In the genomic region with DNA sequence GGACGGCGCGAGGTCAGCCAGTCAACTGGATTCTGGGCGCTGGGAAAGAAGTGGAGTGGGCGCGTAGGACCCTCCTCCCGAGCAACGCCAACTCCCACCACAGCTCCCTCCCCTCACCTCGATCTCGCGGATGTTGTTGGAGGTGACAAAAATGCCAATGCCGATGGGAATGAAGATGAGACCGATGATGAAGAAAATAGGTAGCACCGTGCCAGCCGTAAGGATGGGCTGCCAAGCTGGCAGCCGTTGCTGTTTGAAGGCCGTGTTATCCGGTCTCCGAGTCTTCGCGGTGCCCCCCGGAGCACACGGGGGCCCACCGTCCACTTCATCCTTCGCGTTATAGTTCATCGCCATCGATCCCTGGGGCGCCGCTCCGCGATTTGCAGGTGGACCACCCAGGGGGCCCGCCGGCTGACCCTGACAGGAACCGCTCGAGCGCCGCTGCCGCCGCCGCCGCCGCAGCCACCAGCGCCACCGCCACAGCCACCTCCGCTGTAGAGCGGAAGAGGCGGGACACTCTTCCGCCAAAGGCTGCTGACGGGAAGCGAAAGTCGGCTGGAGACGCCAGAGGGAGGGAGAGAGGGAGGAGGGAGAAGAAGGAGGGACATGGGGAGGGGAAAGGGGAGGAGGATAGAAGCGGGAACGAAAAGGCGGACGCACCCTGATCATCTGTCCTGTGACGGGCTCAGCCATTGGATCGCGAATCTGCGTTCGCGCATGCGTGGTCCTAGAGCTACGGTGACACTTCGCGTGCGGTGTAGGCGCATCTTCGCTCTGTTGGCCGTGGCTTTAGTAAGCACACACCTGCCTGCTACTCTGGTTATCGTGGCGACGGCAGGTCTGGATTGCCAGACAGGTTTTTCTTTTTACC, we compare ENCODE assay signal across 1 cellular context.
TF ChIP-seq lines count a peak whose summit lies in the region.

A gene (minus strand): TSS at position 508 of the 871 bp plus-strand sequence. CDS start 154 bp downstream, at position 354.

TF ChIP-seq in K562, 482 proteins besides CTCF, POLR2A, EP300 and RAD21 (continued from another document):
- TF ChIP-seq, protein P1, sequence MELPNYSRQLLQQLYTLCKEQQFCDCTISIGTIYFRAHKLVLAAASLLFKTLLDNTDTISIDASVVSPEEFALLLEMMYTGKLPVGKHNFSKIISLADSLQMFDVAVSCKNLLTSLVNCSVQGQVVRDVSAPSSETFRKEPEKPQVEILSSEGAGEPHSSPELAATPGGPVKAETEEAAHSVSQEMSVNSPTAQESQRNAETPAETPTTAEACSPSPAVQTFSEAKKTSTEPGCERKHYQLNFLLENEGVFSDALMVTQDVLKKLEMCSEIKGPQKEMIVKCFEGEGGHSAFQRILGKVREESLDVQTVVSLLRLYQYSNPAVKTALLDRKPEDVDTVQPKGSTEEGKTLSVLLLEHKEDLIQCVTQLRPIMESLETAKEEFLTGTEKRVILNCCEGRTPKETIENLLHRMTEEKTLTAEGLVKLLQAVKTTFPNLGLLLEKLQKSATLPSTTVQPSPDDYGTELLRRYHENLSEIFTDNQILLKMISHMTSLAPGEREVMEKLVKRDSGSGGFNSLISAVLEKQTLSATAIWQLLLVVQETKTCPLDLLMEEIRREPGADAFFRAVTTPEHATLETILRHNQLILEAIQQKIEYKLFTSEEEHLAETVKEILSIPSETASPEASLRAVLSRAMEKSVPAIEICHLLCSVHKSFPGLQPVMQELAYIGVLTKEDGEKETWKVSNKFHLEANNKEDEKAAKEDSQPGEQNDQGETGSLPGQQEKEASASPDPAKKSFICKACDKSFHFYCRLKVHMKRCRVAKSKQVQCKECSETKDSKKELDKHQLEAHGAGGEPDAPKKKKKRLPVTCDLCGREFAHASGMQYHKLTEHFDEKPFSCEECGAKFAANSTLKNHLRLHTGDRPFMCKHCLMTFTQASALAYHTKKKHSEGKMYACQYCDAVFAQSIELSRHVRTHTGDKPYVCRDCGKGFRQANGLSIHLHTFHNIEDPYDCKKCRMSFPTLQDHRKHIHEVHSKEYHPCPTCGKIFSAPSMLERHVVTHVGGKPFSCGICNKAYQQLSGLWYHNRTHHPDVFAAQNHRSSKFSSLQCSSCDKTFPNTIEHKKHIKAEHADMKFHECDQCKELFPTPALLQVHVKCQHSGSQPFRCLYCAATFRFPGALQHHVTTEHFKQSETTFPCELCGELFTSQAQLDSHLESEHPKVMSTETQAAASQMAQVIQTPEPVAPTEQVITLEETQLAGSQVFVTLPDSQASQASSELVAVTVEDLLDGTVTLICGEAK (IDR thresholded peaks at IDR 0.05) = peak; percentile 97
- TF ChIP-seq, protein P1 (CRISPR knock-in tag; IDR thresholded peaks at IDR 0.05) = no peak
- TF ChIP-seq RBM15 (IDR thresholded peaks at IDR 0.05; ENCODE audit: insufficient read depth, low read length) = no peak
- TF ChIP-seq, protein P2, sequence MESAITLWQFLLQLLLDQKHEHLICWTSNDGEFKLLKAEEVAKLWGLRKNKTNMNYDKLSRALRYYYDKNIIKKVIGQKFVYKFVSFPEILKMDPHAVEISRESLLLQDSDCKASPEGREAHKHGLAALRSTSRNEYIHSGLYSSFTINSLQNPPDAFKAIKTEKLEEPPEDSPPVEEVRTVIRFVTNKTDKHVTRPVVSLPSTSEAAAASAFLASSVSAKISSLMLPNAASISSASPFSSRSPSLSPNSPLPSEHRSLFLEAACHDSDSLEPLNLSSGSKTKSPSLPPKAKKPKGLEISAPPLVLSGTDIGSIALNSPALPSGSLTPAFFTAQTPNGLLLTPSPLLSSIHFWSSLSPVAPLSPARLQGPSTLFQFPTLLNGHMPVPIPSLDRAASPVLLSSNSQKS (CRISPR knock-in tag; IDR thresholded peaks at IDR 0.05) = no peak
- no peak for TF ChIP-seq SIN3A (IDR thresholded peaks at IDR 0.05; ENCODE audit: borderline replicate concordance in 2 of 2, control insufficient read depth in 1 of 2, low read depth in 2 of 2, low read length in 2 of 2)
- no peak for TF ChIP-seq NR2F6 (CRISPR knock-in tag; IDR thresholded peaks at IDR 0.05)
- TF ChIP-seq KAT2B (IDR thresholded peaks at IDR 0.05; ENCODE audit: low read depth, low read length) = no peak
- TF ChIP-seq, protein P3, sequence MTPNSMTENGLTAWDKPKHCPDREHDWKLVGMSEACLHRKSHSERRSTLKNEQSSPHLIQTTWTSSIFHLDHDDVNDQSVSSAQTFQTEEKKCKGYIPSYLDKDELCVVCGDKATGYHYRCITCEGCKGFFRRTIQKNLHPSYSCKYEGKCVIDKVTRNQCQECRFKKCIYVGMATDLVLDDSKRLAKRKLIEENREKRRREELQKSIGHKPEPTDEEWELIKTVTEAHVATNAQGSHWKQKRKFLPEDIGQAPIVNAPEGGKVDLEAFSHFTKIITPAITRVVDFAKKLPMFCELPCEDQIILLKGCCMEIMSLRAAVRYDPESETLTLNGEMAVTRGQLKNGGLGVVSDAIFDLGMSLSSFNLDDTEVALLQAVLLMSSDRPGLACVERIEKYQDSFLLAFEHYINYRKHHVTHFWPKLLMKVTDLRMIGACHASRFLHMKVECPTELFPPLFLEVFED (CRISPR knock-in tag; conservative IDR thresholded peaks at IDR 0.05) = no peak
- TF ChIP-seq, protein P4, sequence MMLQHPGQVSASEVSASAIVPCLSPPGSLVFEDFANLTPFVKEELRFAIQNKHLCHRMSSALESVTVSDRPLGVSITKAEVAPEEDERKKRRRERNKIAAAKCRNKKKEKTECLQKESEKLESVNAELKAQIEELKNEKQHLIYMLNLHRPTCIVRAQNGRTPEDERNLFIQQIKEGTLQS (IDR thresholded peaks at IDR 0.05) = no peak
- TF ChIP-seq, protein P4 (CRISPR knock-in tag; conservative IDR thresholded peaks at IDR 0.05) = no peak
- peak in 1 of 2 experiments; percentile 45; a peak in 1 of 4 replicates for TF ChIP-seq SRF (CRISPR knock-in tag; IDR thresholded peaks at IDR 0.05)
- TF ChIP-seq ZC3H11A (IDR thresholded peaks at IDR 0.05; ENCODE audit: low read depth, low read length) = no peak
- TF ChIP-seq, protein P5, sequence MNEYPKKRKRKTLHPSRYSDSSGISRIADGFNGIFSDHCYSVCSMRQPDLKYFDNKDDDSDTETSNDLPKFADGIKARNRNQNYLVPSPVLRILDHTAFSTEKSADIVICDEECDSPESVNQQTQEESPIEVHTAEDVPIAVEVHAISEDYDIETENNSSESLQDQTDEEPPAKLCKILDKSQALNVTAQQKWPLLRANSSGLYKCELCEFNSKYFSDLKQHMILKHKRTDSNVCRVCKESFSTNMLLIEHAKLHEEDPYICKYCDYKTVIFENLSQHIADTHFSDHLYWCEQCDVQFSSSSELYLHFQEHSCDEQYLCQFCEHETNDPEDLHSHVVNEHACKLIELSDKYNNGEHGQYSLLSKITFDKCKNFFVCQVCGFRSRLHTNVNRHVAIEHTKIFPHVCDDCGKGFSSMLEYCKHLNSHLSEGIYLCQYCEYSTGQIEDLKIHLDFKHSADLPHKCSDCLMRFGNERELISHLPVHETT (CRISPR knock-in tag; conservative IDR thresholded peaks at IDR 0.05 in 1 of 2, IDR thresholded peaks at IDR 0.05 in 1 of 2) = peak in 1 of 2 experiments; percentile 76; a peak in 2 of 4 replicates
- TF ChIP-seq GATAD2A (IDR thresholded peaks at IDR 0.05) = no peak
- TF ChIP-seq ATF7 (IDR thresholded peaks at IDR 0.05) = peak; percentile 80
- TF ChIP-seq SMARCA5 (IDR thresholded peaks at IDR 0.05) = no peak
- no peak for TF ChIP-seq NEUROD1 (IDR thresholded peaks at IDR 0.05; ENCODE audit: borderline replicate concordance, low read depth, low read length, partially characterized antibody)
- no peak for TF ChIP-seq FOXA3 (CRISPR knock-in tag; conservative IDR thresholded peaks at IDR 0.05 in 1 of 2, IDR thresholded peaks at IDR 0.05 in 1 of 2)
- TF ChIP-seq BCL6 (CRISPR knock-in tag; IDR thresholded peaks at IDR 0.05) = no peak
- peak; percentile 56 for TF ChIP-seq SIN3B (IDR thresholded peaks at IDR 0.05; ENCODE audit: low read depth)
- peak; percentile 86 for TF ChIP-seq KDM5B (IDR thresholded peaks at IDR 0.05; ENCODE audit: insufficient replicate concordance, low read depth, low read length)
- TF ChIP-seq DIDO1 (tag; IDR thresholded peaks at IDR 0.05; ENCODE audit: low read depth) = peak; percentile 16; the same call in 1 of the 2 replicates
- TF ChIP-seq, protein P6, sequence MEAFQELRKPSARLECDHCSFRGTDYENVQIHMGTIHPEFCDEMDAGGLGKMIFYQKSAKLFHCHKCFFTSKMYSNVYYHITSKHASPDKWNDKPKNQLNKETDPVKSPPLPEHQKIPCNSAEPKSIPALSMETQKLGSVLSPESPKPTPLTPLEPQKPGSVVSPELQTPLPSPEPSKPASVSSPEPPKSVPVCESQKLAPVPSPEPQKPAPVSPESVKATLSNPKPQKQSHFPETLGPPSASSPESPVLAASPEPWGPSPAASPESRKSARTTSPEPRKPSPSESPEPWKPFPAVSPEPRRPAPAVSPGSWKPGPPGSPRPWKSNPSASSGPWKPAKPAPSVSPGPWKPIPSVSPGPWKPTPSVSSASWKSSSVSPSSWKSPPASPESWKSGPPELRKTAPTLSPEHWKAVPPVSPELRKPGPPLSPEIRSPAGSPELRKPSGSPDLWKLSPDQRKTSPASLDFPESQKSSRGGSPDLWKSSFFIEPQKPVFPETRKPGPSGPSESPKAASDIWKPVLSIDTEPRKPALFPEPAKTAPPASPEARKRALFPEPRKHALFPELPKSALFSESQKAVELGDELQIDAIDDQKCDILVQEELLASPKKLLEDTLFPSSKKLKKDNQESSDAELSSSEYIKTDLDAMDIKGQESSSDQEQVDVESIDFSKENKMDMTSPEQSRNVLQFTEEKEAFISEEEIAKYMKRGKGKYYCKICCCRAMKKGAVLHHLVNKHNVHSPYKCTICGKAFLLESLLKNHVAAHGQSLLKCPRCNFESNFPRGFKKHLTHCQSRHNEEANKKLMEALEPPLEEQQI (IDR thresholded peaks at IDR 0.05) = no peak
- no peak for TF ChIP-seq ZNF589 (CRISPR knock-in tag; IDR thresholded peaks at IDR 0.05; ENCODE audit: low read depth)
- TF ChIP-seq ETV6 (IDR thresholded peaks at IDR 0.05; ENCODE audit: borderline replicate concordance in 1 of 2, low read depth in 2 of 2, low read length in 1 of 2) = no peak
- no peak for TF ChIP-seq ETV6 (CRISPR knock-in tag; IDR thresholded peaks at IDR 0.05; ENCODE audit: borderline replicate concordance)
- TF ChIP-seq KLF1 (tag; IDR thresholded peaks at IDR 0.05) = 0 out of 2 replicates have a peak, but pooled peaks have one; percentile 27
- no peak for TF ChIP-seq SMARCB1 (IDR thresholded peaks at IDR 0.05; ENCODE audit: insufficient read length, low read depth)
- TF ChIP-seq PTRF (tag; IDR thresholded peaks at IDR 0.05) = no peak
- peak; percentile 95 for TF ChIP-seq NCOA1 (IDR thresholded peaks at IDR 0.05; ENCODE audit: low read depth)
- peak; percentile 83 for TF ChIP-seq L3MBTL2 (IDR thresholded peaks at IDR 0.05)
- TF ChIP-seq PCBP2 (IDR thresholded peaks at IDR 0.05; ENCODE audit: low read depth, low read length, poor library complexity, severe bottlenecking) = no peak
- TF ChIP-seq ZC3H4 (CRISPR knock-in tag; IDR thresholded peaks at IDR 0.05; ENCODE audit: borderline replicate concordance) = no peak
- no peak for TF ChIP-seq ZNF586 (CRISPR knock-in tag; conservative IDR thresholded peaks at IDR 0.05)
- TF ChIP-seq ATF1 (CRISPR knock-in tag; IDR thresholded peaks at IDR 0.05) = no peak
- peak; percentile 84 for TF ChIP-seq ATF1 (tag; IDR thresholded peaks at IDR 0.05)
